In genomic region chr10:87092356-87092860, GRCh38 we compare ENCODE assay signal across 9 cellular contexts. TPM values are rescaled to one million over a fixed set of nuclear protein-coding genes. Genes with fewer than 3 reads are reported as not detected.
DNase-seq lines count a peak whose midpoint lies in the region; ATAC-seq, FAIRE-seq and TF ChIP-seq lines count a peak whose summit lies in the region.
"Had no signal": no experiment of that assay in that cellular context is flagged by ENCODE, and none has a peak within 500 bp of the region (broad histone marks: within the 10 kb centered on the region; RNA-seq: fewer than 3 reads in every experiment).

No MANE protein-coding gene starts in this region.

- H3K4me1 ChIP-seq in left ventricle myocardium inferior (peaks cover 68% of the 10 kb centered on the region), kidney (ENCODE audit: control insufficient read depth in 1 of 2, insufficient read depth in 1 of 2, low read depth in 1 of 2, low read length in 2 of 2) (peaks cover 11 to 23% of the 10 kb centered on the region in 2 donors)

- no peaks in the 10 kb centered on the region for H3K27me3 ChIP-seq in left ventricle myocardium inferior (ENCODE audit: low read depth)

- intact Hi-C loops in left ventricle myocardium inferior (cut with micrococcal nuclease): no loop called here
- intact Hi-C loops in Right ventricle myocardium superior (cut with DNase I): no loop called here
- intact Hi-C loops in kidney (cut with DNase I): no loop called here

- ATAC-seq in Right ventricle myocardium superior (ENCODE audit: poor library complexity): no peak

- FAIRE-seq in kidney (lab: Jason Lieb, UNC): no peak

- DNase-seq in left ventricle myocardium inferior (no peak), Right ventricle myocardium superior (no peak), astrocyte of the hippocampus (ENCODE audit: low read depth, low spot score) (peak; percentile 61), kidney (no peak), substantia nigra (lab: John Stamatoyannopoulos, UW) (no peak), RPMI8226 (no peak)
- no peak for DNase-seq in stimulated activated CD4-positive, alpha-beta T cell treated with anti-CD3 and anti-CD28 coated beads, Interleukin-4, amount 100 ng/mL, for 4 hours
- no peak for DNase-seq in stimulated activated CD4-positive, alpha-beta T cell treated with anti-CD3 and anti-CD28 coated beads, Interleukin-12 subunit alpha, Interleukin-12 subunit beta, amount 100 ng/mL, for 4 hours

- H3K27ac ChIP-seq in left ventricle myocardium inferior (replicated peaks): peak overlapping the region; percentile 99
- H3K27ac ChIP-seq in kidney (ENCODE audit: low read depth in 2 of 2, low read length in 2 of 2): peak overlapping the region; percentile 66 to 81
- peak overlapping the region; percentile 36 for H3K27ac ChIP-seq in substantia nigra (ENCODE audit: low read depth, low read length, poor library complexity, severe bottlenecking)

- H3K9me3 ChIP-seq in left ventricle myocardium inferior (replicated peaks) (no peaks in the 10 kb centered on the region), kidney (ENCODE audit: control insufficient read depth in 1 of 2, low read length in 2 of 2) (no peaks in the 10 kb centered on the region)
- H3K9me3 ChIP-seq: mucosa of descending colon had no signal

- peak overlapping the region; percentile 83 for H3K4me3 ChIP-seq in left ventricle myocardium inferior
- peak overlapping the region; percentile 79 to 95 for H3K4me3 ChIP-seq in kidney (ENCODE audit: low read length in 2 of 2)
- H3K4me3 ChIP-seq: mucosa of descending colon had no signal

- peak overlapping the region; percentile 38 to 68 for H3K9ac ChIP-seq in kidney (ENCODE audit: low read length in 2 of 2)

- H3K36me3 ChIP-seq in left ventricle myocardium inferior (peaks cover 3% of the 10 kb centered on the region), kidney (ENCODE audit: control insufficient read depth in 1 of 2, insufficient read depth in 2 of 2, low read length in 2 of 2) (no peaks in the 10 kb centered on the region)

- TF ChIP-seq CTCF in left ventricle myocardium inferior (IDR thresholded peaks at IDR 0.05; ENCODE audit: borderline replicate concordance): no peak
- TF ChIP-seq CTCF in kidney (IDR thresholded peaks at IDR 0.05; ENCODE audit: borderline replicate concordance, extremely low read depth, insufficient read depth): no peak

RNA-seq across cellular contexts. Expression of gene GLUD1, which starts 2.2 kb away (rescaled TPM):
- 96.4 TPM for total RNA-seq in left ventricle myocardium inferior
- total RNA-seq in Right ventricle myocardium superior: 101 TPM
- total RNA-seq in kidney: 162 TPM
- 346 TPM for polyA plus RNA-seq in kidney (ENCODE audit: insufficient read depth, low read depth, low replicate concordance)

RNA-seq across cellular contexts. Expression of gene SHLD2, which starts 2.6 kb away (rescaled TPM):
- total RNA-seq in left ventricle myocardium inferior (8.4 TPM), Right ventricle myocardium superior (9.6 TPM), kidney (36.9 TPM)
- 25.9 TPM for polyA plus RNA-seq in kidney (ENCODE audit: insufficient read depth, low read depth, low replicate concordance)

Comparison
In these comparisons a context has a peak if more than half of its experiments do, and no peak if none do; other contexts are left out.
1. H3K27ac ChIP-seq: peak in every context shown above with its lines; median percentile 99 in left ventricle myocardium inferior; 74 in kidney; 36 in substantia nigra.